In genomic region chr9:117644607-117645244, GRCh38 we compare ENCODE assay signal across 7 cellular contexts. TPM values are rescaled to one million over a fixed set of nuclear protein-coding genes. Genes with fewer than 3 reads are reported as not detected.
DNase-seq lines count a peak whose midpoint lies in the region; ATAC-seq and TF ChIP-seq lines count a peak whose summit lies in the region.

No MANE protein-coding gene starts in this region.

- DNase-seq in GM13976 (ENCODE audit: low spot score) (peak; percentile 60), NCI-H1105 treated with DMSO at 0.1 percent for 48 hours (lab: John Stamatoyannopoulos, UW) (peak; percentile 56), SKM-1 treated with dmso at 0.1 percent for 144 hours (lab: John Stamatoyannopoulos, UW; ENCODE audit: unreplicated experiment) (peak; percentile 82), anterior cingulate cortex (lab: John Stamatoyannopoulos, UW) (peak in 57 of 58 donors; percentile 4 to 84 (median 61)), right atrium auricular region (ENCODE audit: low spot score) (peak; percentile 89)

- H3K4me3 ChIP-seq in right atrium auricular region (peak overlapping the region; percentile 5 to 30), rectal smooth muscle tissue (ENCODE audit: low read length) (peak overlapping the region; percentile 58)

- H3K9me3 ChIP-seq in right atrium auricular region, result no peaks in the 10 kb centered on the region

- H3K36me3 ChIP-seq in right atrium auricular region (no peaks in the 10 kb centered on the region), rectal smooth muscle tissue (ENCODE audit: control insufficient read depth, insufficient read depth, low read length) (no peaks in the 10 kb centered on the region)

- H3K4me1 ChIP-seq in right atrium auricular region (peaks cover 0 to 18% of the 10 kb centered on the region in 2 donors), rectal smooth muscle tissue (ENCODE audit: control insufficient read depth, insufficient read depth, low read length) (no peaks in the 10 kb centered on the region)

- peak overlapping the region in 1 of 2 donors; percentile 14 for H3K27ac ChIP-seq in right atrium auricular region
- no peak overlapping the region for H3K27ac ChIP-seq in rectal smooth muscle tissue (ENCODE audit: low read depth, low read length)

- H3K9ac ChIP-seq in rectal smooth muscle tissue (ENCODE audit: low read length), result no peak overlapping the region

- in situ Hi-C loops in GM13976 (cut with MboI; ENCODE audit: low sequenced_read_pairs, unreplicated experiment), result no loop called here

- peak; percentile 96 for TF ChIP-seq CTCF in GM13976 (IDR thresholded peaks at IDR 0.05; ENCODE audit: borderline replicate concordance, control extremely low read depth, extremely low read depth, insufficient read depth, missing control alignments)
- peak; percentile 95 to 96 for TF ChIP-seq CTCF in right atrium auricular region (IDR thresholded peaks at IDR 0.05)

- ATAC-seq in HG02763 (IDR thresholded peaks at IDR 0.05; ENCODE audit: unreplicated experiment), result peak; percentile 85

- no peaks in the 10 kb centered on the region for H3K27me3 ChIP-seq in right atrium auricular region
- peaks cover 3% of the 10 kb centered on the region for H3K27me3 ChIP-seq in rectal smooth muscle tissue (ENCODE audit: control insufficient read depth, insufficient read depth, low read length)

RNA-seq across cellular contexts. Expression of gene TLR4, which starts 59.5 kb away (rescaled TPM):
- total RNA-seq in right atrium auricular region, result 10 to 100 TPM; 13.4 to 20.0 TPM
